In the genomic region with DNA sequence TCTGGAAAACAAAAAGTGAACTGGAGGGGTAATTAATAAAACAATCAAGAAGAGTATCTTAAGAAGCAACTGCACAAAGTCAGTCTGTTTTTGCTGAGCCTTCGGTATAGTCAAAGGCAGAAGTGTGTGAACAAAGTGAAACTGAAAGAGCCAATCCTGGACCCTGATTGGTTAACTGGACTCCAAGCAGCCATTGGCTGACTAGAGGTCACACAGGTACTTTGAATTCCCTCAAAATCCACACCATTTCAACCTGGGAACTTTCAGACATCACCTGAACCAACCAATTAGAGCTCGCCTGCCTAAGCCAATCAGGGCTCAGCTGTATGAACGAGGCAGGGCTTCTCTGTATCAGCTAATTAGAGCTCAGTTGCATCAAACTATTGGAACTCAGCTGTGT, we compare ENCODE assay signal across 7 cellular contexts.
A peak's percentile ranks its signal among the peaks of the same experiment; 100 is the strongest.
DNase-seq lines count a peak whose midpoint lies in the region; ATAC-seq and TF ChIP-seq lines count a peak whose summit lies in the region.

No MANE protein-coding gene starts in this region.

- H3K4me3 Mint-ChIP-seq in WTC11 = no peak overlapping the region
- H3K4me3 Mint-ChIP-seq in naive thymus-derived CD8-positive, alpha-beta T cell = peak overlapping the region in 9 of 10 donors; percentile 16 to 81 (median 64)

- no peak overlapping the region for H3K27ac ChIP-seq in esophagus muscularis mucosa (replicated peaks in 1 of 4)

- POLR2A ChIA-PET in WTC11 (lab: Charles Lee) = no interaction called here
- POLR2A ChIA-PET in naive thymus-derived CD8-positive, alpha-beta T cell (lab: Charles Lee) = no interaction called here

- TF ChIP-seq EP300 in esophagus muscularis mucosa (IDR thresholded peaks at IDR 0.05) = no peak

- no peaks in the 10 kb centered on the region; the same call in 1 of the 2 replicates for H3K27me3 Mint-ChIP-seq in WTC11 (ENCODE audit: low read depth)
- no peaks in the 10 kb centered on the region for H3K27me3 Mint-ChIP-seq in naive thymus-derived CD8-positive, alpha-beta T cell

- peak; percentile 95 for ATAC-seq in GM18511 (IDR thresholded peaks at IDR 0.05; ENCODE audit: unreplicated experiment)
- peak; percentile 72 for ATAC-seq in HG03159 (IDR thresholded peaks at IDR 0.05; ENCODE audit: unreplicated experiment)
- ATAC-seq in WTC11 = peak; percentile 26; the same call in 1 of the 2 replicates
- peak; percentile 35 to 63 for ATAC-seq in naive thymus-derived CD8-positive, alpha-beta T cell
- ATAC-seq in GM19452 (IDR thresholded peaks at IDR 0.05; ENCODE audit: unreplicated experiment) = no peak

- H3K36me3 ChIP-seq in esophagus muscularis mucosa = no peaks in the 10 kb centered on the region

- 89% methylated on average over 3 of the region's 3 CpGs for WGBS in esophagus muscularis mucosa

- DNase-seq in WTC11 (ENCODE audit: low spot score) (no peak), mesenteric fat pad (ENCODE audit: low spot score) (no peak), esophagus muscularis mucosa (ENCODE audit: extremely low spot score) (no peak)
- peak in 1 of 10 donors; percentile 9 for DNase-seq in naive thymus-derived CD8-positive, alpha-beta T cell

- H3K27ac Mint-ChIP-seq in WTC11 = no peak overlapping the region
- peak overlapping the region; percentile 27 to 88 (median 74) for H3K27ac Mint-ChIP-seq in naive thymus-derived CD8-positive, alpha-beta T cell

- H3K9me3 Mint-ChIP-seq in WTC11 = peaks cover 40% of the 10 kb centered on the region
- H3K9me3 Mint-ChIP-seq in naive thymus-derived CD8-positive, alpha-beta T cell = peaks cover 0 to 28% (median 13%) of the 10 kb centered on the region in 9 donors

- intact Hi-C loops in esophagus muscularis mucosa (cut with DNase I) = no loop called here

- H3K27me3 ChIP-seq in esophagus muscularis mucosa = peaks cover 0 to 5% (median 0%) of the 10 kb centered on the region in 4 donors

- peaks cover 26% of the 10 kb centered on the region for H3K36me3 Mint-ChIP-seq in WTC11
- H3K36me3 Mint-ChIP-seq in naive thymus-derived CD8-positive, alpha-beta T cell = peaks cover 0 to 9% (median 8%) of the 10 kb centered on the region in 3 donors

- TF ChIP-seq POLR2A in esophagus muscularis mucosa (IDR thresholded peaks at IDR 0.05; ENCODE audit: low read depth) = no peak

- CTCF ChIA-PET in WTC11 (lab: Charles Lee) = no interaction called here

- no peak overlapping the region for H3K4me3 ChIP-seq in esophagus muscularis mucosa

- TF ChIP-seq CTCF in WTC11 (IDR thresholded peaks at IDR 0.05) (no peak), esophagus muscularis mucosa (IDR thresholded peaks at IDR 0.05) (no peak)

- no peaks in the 10 kb centered on the region for H3K9me3 ChIP-seq in esophagus muscularis mucosa

- H3K4me1 Mint-ChIP-seq in WTC11 = peaks cover 4% of the 10 kb centered on the region
- peaks cover 0 to 12% (median 6%) of the 10 kb centered on the region in 4 donors for H3K4me1 Mint-ChIP-seq in naive thymus-derived CD8-positive, alpha-beta T cell

- H3K4me1 ChIP-seq in esophagus muscularis mucosa = no peaks in the 10 kb centered on the region

TF ChIP-seq in WTC11, 78 proteins besides CTCF, POLR2A, EP300 and RAD21:
- TF ChIP-seq NR3C1 (CRISPR knock-in tag; conservative IDR thresholded peaks at IDR 0.05; ENCODE audit: low read depth) = no peak
- TF ChIP-seq, protein P1, sequence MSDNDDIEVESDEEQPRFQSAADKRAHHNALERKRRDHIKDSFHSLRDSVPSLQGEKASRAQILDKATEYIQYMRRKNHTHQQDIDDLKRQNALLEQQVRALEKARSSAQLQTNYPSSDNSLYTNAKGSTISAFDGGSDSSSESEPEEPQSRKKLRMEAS (CRISPR knock-in tag; IDR thresholded peaks at IDR 0.05) = no peak
